ENCODE assay signal across 22 cellular contexts in the genomic region with DNA sequence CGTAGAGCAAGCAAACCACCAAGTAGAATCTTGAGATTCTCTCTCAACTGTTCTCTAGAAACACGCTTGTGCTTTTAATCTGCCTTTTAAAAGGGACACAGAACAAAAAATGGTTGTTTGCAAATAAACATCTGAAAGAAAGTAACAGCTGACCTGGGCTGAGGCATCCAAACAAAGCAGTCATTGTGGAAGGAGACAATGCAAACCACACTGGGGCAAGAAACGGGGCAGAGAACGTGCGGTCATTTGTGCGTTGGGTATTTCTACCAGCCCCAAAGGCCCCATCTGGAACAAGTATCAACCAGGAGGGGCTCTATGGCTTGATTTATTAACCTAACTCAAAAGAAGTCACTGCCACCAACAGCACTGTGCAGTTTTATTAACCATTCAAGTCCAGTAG. TPM values are rescaled to one million over a fixed set of nuclear protein-coding genes. Genes with fewer than 3 reads are reported as not detected.
DNase-seq lines count a peak whose midpoint lies in the region; ATAC-seq, FAIRE-seq and TF ChIP-seq lines count a peak whose summit lies in the region.
"Had no signal": no experiment of that assay in that cellular context is flagged by ENCODE, and none has a peak within 500 bp of the region (broad histone marks: within the 10 kb centered on the region; RNA-seq: fewer than 3 reads in every experiment).

No MANE protein-coding gene starts in this region.

- TF ChIP-seq CTCF in D721Med (IDR thresholded peaks at IDR 0.05; ENCODE audit: insufficient read depth, missing control alignments), result no peak

- no peaks in the 10 kb centered on the region for H3K27me3 Mint-ChIP-seq in activated T-cell treated with anti-CD3 and anti-CD28 coated beads, Interleukin-2, amount 50 U/mL, for 4 hours (ENCODE audit: low read depth)
- H3K27me3 Mint-ChIP-seq: memory B cell; naive B cell; stimulated activated memory B cell treated with anti-CD40 and anti-IgM and Interleukin-4, amounts not matched to agents 10 μg/mL and 1 μg/mL and 100 μg/mL, for 72 hours had no signal

- peaks cover 14% of the 10 kb centered on the region for H3K36me3 Mint-ChIP-seq in activated T-cell treated with anti-CD3 and anti-CD28 coated beads, Interleukin-2, amount 50 U/mL, for 4 hours (ENCODE audit: insufficient read depth)

- no peak for ATAC-seq in activated T-cell treated with anti-CD3 and anti-CD28 coated beads, Interleukin-2, amount 50 U/mL, for 4 hours
- no peak for ATAC-seq in GM18517 (IDR thresholded peaks at IDR 0.05; ENCODE audit: unreplicated experiment)
- ATAC-seq: HCT116; stimulated activated memory B cell treated with anti-CD40 and anti-IgM and Interleukin-4, amounts not matched to agents 10 μg/mL and 1 μg/mL and 100 μg/mL, for 72 hours; WTC11 had no signal

- H3K9me3 Mint-ChIP-seq in activated T-cell treated with anti-CD3 and anti-CD28 coated beads, Interleukin-2, amount 50 U/mL, for 4 hours, result no peaks in the 10 kb centered on the region
- H3K9me3 Mint-ChIP-seq: activated T-helper 1 cell treated with anti-CD3 and anti-CD28 coated beads, Interleukin-12 subunit alpha, Interleukin-12 subunit beta, Interleukin-2, Interleukin-4 antibody, amounts not matched to agents 30 ng/mL and 10 ng/mL and 1 ng/mL, durations not matched to agents 14 hours and 24 hours and 36 hours; memory B cell; naive B cell; stimulated activated memory B cell treated with anti-CD40 and anti-IgM and Interleukin-4, amounts not matched to agents 10 μg/mL and 1 μg/mL and 100 μg/mL, for 72 hours; WTC11 had no signal

- H3K4me1 Mint-ChIP-seq in activated T-cell treated with anti-CD3 and anti-CD28 coated beads, Interleukin-2, amount 50 U/mL, for 4 hours (ENCODE audit: low read depth), result peaks cover 17% of the 10 kb centered on the region

- no peak overlapping the region for H3K4me3 Mint-ChIP-seq in activated T-cell treated with anti-CD3 and anti-CD28 coated beads, Interleukin-2, amount 50 U/mL, for 4 hours
- H3K4me3 Mint-ChIP-seq: activated T-helper 1 cell treated with anti-CD3 and anti-CD28 coated beads, Interleukin-12 subunit alpha, Interleukin-12 subunit beta, Interleukin-2, Interleukin-4 antibody, amounts not matched to agents 30 ng/mL and 10 ng/mL and 1 ng/mL, durations not matched to agents 14 hours and 24 hours and 36 hours; memory B cell; naive B cell; stimulated activated memory B cell treated with anti-CD40 and anti-IgM and Interleukin-4, amounts not matched to agents 10 μg/mL and 1 μg/mL and 100 μg/mL, for 72 hours; WTC11 had no signal

- no peak for FAIRE-seq in D721Med (lab: Jason Lieb, UNC)
- FAIRE-seq: HTR-8/SVneo, RCC 7860 had no signal

- peak; percentile 51 for DNase-seq in COLO829 (ENCODE audit: low spot score)
- peak in 46 of 56 donors; percentile 11 to 85 (median 49) for DNase-seq in amygdala (lab: John Stamatoyannopoulos, UW)
- peak; percentile 66 to 83 for DNase-seq in hippocampal formation (lab: John Stamatoyannopoulos, UW)
- peak; percentile 97 for DNase-seq in pons (ENCODE audit: low spot score)
- DNase-seq in D721Med (ENCODE audit: insufficient read length, low spot score), result no peak
- no peak for DNase-seq in activated T-cell treated with anti-CD3 and anti-CD28 coated beads, Interleukin-2, amount 50 U/mL, for 4 hours
- DNase-seq: dermis blood vessel endothelial cell; Karpas-422; naive B cell; NCI-H1048; NCI-H1930; NCI-H446 treated with DMSO at 0.1 percent for 48 hours; stimulated activated CD4-positive, alpha-beta T cell treated with anti-CD3 and anti-CD28 coated beads, Interleukin-1b, Interleukin-23, amount 100 ng/mL, for 48 hours; tibial artery had no signal

RNA-seq across cellular contexts. Expression of a gene that starts 6.0 kb away (rescaled TPM):
- total RNA-seq in activated T-cell treated with anti-CD3 and anti-CD28 coated beads, Interleukin-2, amount 50 U/mL, for 4 hours, result 10 to 100 TPM; 68.0 to 94.8 (median 80.0) TPM

RNA-seq across cellular contexts. Expression of a gene that starts 24.7 kb away (rescaled TPM):
- total RNA-seq in activated T-cell treated with anti-CD3 and anti-CD28 coated beads, Interleukin-2, amount 50 U/mL, for 4 hours, result 1 to 10 TPM; 4.5 to 7.5 (median 5.4) TPM

RNA-seq across cellular contexts. Expression of a gene that starts 41.0 kb away (rescaled TPM):
- total RNA-seq in activated T-cell treated with anti-CD3 and anti-CD28 coated beads, Interleukin-2, amount 50 U/mL, for 4 hours, result 1 to 10 TPM; 4.1 to 4.6 (median 4.5) TPM

Comparison
In these comparisons a context has a peak if more than half of its experiments do, and no peak if none do; other contexts are left out.
1. DNase-seq: peak in COLO829 (single experiment), amygdala (46 of 56), hippocampal formation (2 of 2) and pons (single experiment); none in D721Med (single experiment) and activated T-cell treated with anti-CD3 and anti-CD28 coated beads, Interleukin-2, amount 50 U/mL, for 4 hours (single experiment).